In genomic region chr7:44153948-44154335, GRCh38 we compare ENCODE assay signal across 19 cellular contexts. TPM values are rescaled to one million over a fixed set of nuclear protein-coding genes. Genes with fewer than 3 reads are reported as not detected.
"Had no signal": no experiment of that assay in that cellular context is flagged by ENCODE, and none has a peak within 500 bp of the region (broad histone marks: within the 10 kb centered on the region; RNA-seq: fewer than 3 reads in every experiment).

No MANE protein-coding gene starts in this region.

- H3K27me3 Mint-ChIP-seq: naive B cell had no signal

- H3K4me3 ChIP-seq: colonic mucosa, hepatocyte, lung, pancreas, psoas muscle had no signal

- H3K27ac ChIP-seq: colonic mucosa, foreskin keratinocyte, hepatocyte, pancreas, psoas muscle had no signal

- H3K4me3 Mint-ChIP-seq: naive B cell had no signal

- DNase-seq: colonic mucosa; dermis blood vessel endothelial cell; erythroblast; foreskin keratinocyte; left colon; left ventricle myocardium superior; mesenchymal stem cell; naive B cell; psoas muscle; retina; small intestine; stimulated activated CD4-positive, alpha-beta T cell treated with anti-CD3 and anti-CD28 coated beads, Interleukin-12 subunit alpha, Interleukin-12 subunit beta, amount 100 ng/mL, for 4 hours; stimulated activated CD4-positive, alpha-beta T cell treated with anti-CD3 and anti-CD28 coated beads, Interleukin-2, amount 100 ng/mL, for 48 hours; stimulated activated naive CD4-positive, alpha-beta T cell treated with Interleukin-2 at 50 U/mL for 16 hours had no signal

- H3K9me3 Mint-ChIP-seq: naive B cell had no signal

- H3K9me3 ChIP-seq: colonic mucosa, pancreas, psoas muscle had no signal

- H3K36me3 ChIP-seq: colonic mucosa, pancreas had no signal

- H2AFZ ChIP-seq: hepatocyte had no signal

- H3K4me1 ChIP-seq: colonic mucosa, foreskin keratinocyte, pancreas had no signal

- H3K27me3 ChIP-seq: colonic mucosa, hepatocyte, pancreas had no signal

- H3K79me2 ChIP-seq: hepatocyte had no signal

- H3K4me2 ChIP-seq: hepatocyte had no signal

- H3K36me3 Mint-ChIP-seq: naive B cell had no signal

RNA-seq across cellular contexts. Expression of gene MYL7, which starts 12.8 kb away (rescaled TPM):
- total RNA-seq: cerebellum, dermis blood vessel endothelial cell, endothelial cell of umbilical vein, foreskin keratinocyte, left colon had no signal
- polyA plus RNA-seq: endothelial cell of umbilical vein, foreskin keratinocyte had no signal

RNA-seq across cellular contexts. Expression of gene GCK, which starts 35.3 kb away (rescaled TPM):
- total RNA-seq: dermis blood vessel endothelial cell, psoas muscle had no signal
